2 cellular contexts compared by ENCODE assay signal in the genomic region with DNA sequence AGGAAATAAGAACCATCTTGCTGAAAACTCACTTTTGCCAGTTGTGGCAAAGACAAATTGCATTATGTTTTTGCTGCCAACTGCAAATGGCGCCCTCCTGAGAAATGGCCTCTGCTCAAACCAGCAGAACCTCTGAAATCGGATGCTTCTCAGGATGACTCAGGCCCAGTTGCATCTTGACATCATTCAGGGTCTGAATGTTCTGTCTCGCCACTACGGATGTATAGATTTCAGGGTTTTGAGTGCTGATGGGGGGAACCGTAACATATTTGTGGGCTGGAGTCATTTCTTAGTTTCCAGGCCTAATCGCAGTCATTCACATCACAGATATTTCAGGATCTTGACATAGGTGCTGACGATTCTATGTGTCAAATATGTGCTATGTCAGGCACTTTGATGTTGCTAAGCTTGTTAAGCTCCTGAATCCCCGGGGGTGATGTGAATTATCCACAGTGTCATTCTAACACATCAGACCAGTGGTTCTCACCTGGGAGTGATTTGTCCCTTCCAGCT.
TF ChIP-seq lines count a peak whose summit lies in the region.

No MANE protein-coding gene starts in this region.

TF ChIP-seq in K562, 482 proteins besides CTCF, POLR2A, EP300 and RAD21 (continued from another document):
- TF ChIP-seq, protein P1, sequence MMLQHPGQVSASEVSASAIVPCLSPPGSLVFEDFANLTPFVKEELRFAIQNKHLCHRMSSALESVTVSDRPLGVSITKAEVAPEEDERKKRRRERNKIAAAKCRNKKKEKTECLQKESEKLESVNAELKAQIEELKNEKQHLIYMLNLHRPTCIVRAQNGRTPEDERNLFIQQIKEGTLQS (IDR thresholded peaks at IDR 0.05): peak; percentile 76
- TF ChIP-seq, protein P1 (CRISPR knock-in tag; conservative IDR thresholded peaks at IDR 0.05): no peak
- no peak for TF ChIP-seq JUND (IDR thresholded peaks at IDR 0.05; ENCODE audit: borderline replicate concordance, low read depth, low read length)
- TF ChIP-seq JUND (tag; IDR thresholded peaks at IDR 0.05; ENCODE audit: borderline replicate concordance, low read depth, low read length): peak; percentile 35; the same call in 1 of the 3 replicates
- no peak for TF ChIP-seq TCFL5 (CRISPR knock-in tag; conservative IDR thresholded peaks at IDR 0.05)
- TF ChIP-seq, protein P2, sequence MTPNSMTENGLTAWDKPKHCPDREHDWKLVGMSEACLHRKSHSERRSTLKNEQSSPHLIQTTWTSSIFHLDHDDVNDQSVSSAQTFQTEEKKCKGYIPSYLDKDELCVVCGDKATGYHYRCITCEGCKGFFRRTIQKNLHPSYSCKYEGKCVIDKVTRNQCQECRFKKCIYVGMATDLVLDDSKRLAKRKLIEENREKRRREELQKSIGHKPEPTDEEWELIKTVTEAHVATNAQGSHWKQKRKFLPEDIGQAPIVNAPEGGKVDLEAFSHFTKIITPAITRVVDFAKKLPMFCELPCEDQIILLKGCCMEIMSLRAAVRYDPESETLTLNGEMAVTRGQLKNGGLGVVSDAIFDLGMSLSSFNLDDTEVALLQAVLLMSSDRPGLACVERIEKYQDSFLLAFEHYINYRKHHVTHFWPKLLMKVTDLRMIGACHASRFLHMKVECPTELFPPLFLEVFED (CRISPR knock-in tag; conservative IDR thresholded peaks at IDR 0.05): no peak
- no peak for TF ChIP-seq EZH2 (IDR thresholded peaks at IDR 0.05; ENCODE audit: borderline replicate concordance, low read depth, low read length)
- TF ChIP-seq C11orf30 (IDR thresholded peaks at IDR 0.05; ENCODE audit: low read depth): 0 out of 2 replicates have a peak, but pooled peaks have one; percentile 13
- TF ChIP-seq, protein P3, sequence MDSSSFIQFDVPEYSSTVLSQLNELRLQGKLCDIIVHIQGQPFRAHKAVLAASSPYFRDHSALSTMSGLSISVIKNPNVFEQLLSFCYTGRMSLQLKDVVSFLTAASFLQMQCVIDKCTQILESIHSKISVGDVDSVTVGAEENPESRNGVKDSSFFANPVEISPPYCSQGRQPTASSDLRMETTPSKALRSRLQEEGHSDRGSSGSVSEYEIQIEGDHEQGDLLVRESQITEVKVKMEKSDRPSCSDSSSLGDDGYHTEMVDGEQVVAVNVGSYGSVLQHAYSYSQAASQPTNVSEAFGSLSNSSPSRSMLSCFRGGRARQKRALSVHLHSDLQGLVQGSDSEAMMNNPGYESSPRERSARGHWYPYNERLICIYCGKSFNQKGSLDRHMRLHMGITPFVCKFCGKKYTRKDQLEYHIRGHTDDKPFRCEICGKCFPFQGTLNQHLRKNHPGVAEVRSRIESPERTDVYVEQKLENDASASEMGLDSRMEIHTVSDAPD (CRISPR knock-in tag; IDR thresholded peaks at IDR 0.05): no peak
- TF ChIP-seq CBX5 (IDR thresholded peaks at IDR 0.05; ENCODE audit: borderline replicate concordance, low read depth): no peak
- TF ChIP-seq, protein P4, sequence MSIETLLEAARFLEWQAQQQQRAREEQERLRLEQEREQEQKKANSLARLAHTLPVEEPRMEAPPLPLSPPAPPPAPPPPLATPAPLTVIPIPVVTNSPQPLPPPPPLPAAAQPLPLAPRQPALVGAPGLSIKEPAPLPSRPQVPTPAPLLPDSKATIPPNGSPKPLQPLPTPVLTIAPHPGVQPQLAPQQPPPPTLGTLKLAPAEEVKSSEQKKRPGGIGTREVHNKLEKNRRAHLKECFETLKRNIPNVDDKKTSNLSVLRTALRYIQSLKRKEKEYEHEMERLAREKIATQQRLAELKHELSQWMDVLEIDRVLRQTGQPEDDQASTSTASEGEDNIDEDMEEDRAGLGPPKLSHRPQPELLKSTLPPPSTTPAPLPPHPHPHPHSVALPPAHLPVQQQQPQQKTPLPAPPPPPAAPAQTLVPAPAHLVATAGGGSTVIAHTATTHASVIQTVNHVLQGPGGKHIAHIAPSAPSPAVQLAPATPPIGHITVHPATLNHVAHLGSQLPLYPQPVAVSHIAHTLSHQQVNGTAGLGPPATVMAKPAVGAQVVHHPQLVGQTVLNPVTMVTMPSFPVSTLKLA (conservative IDR thresholded peaks at IDR 0.05): no peak
- TF ChIP-seq, protein P5, sequence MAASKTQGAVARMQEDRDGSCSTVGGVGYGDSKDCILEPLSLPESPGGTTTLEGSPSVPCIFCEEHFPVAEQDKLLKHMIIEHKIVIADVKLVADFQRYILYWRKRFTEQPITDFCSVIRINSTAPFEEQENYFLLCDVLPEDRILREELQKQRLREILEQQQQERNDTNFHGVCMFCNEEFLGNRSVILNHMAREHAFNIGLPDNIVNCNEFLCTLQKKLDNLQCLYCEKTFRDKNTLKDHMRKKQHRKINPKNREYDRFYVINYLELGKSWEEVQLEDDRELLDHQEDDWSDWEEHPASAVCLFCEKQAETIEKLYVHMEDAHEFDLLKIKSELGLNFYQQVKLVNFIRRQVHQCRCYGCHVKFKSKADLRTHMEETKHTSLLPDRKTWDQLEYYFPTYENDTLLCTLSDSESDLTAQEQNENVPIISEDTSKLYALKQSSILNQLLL (CRISPR knock-in tag; IDR thresholded peaks at IDR 0.05; ENCODE audit: borderline replicate concordance): no peak
- no peak for TF ChIP-seq SMARCA5 (IDR thresholded peaks at IDR 0.05)
- no peak for TF ChIP-seq ZKSCAN1 (IDR thresholded peaks at IDR 0.05; ENCODE audit: low read depth, low read length)
- TF ChIP-seq RFX5 (IDR thresholded peaks at IDR 0.05; ENCODE audit: low read depth, low read length): no peak
- TF ChIP-seq, protein P6, sequence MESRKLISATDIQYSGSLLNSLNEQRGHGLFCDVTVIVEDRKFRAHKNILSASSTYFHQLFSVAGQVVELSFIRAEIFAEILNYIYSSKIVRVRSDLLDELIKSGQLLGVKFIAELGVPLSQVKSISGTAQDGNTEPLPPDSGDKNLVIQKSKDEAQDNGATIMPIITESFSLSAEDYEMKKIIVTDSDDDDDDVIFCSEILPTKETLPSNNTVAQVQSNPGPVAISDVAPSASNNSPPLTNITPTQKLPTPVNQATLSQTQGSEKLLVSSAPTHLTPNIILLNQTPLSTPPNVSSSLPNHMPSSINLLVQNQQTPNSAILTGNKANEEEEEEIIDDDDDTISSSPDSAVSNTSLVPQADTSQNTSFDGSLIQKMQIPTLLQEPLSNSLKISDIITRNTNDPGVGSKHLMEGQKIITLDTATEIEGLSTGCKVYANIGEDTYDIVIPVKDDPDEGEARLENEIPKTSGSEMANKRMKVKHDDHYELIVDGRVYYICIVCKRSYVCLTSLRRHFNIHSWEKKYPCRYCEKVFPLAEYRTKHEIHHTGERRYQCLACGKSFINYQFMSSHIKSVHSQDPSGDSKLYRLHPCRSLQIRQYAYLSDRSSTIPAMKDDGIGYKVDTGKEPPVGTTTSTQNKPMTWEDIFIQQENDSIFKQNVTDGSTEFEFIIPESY (CRISPR knock-in tag; IDR thresholded peaks at IDR 0.05): no peak
- TF ChIP-seq JUN (IDR thresholded peaks at IDR 0.05; ENCODE audit: borderline replicate concordance, low read depth, low read length): no peak
- TF ChIP-seq JUN (CRISPR knock-in tag; IDR thresholded peaks at IDR 0.05; ENCODE audit: borderline replicate concordance): no peak

TF ChIP-seq in GM23338, 12 proteins besides CTCF, POLR2A, EP300 and RAD21:
- TF ChIP-seq, protein P7, sequence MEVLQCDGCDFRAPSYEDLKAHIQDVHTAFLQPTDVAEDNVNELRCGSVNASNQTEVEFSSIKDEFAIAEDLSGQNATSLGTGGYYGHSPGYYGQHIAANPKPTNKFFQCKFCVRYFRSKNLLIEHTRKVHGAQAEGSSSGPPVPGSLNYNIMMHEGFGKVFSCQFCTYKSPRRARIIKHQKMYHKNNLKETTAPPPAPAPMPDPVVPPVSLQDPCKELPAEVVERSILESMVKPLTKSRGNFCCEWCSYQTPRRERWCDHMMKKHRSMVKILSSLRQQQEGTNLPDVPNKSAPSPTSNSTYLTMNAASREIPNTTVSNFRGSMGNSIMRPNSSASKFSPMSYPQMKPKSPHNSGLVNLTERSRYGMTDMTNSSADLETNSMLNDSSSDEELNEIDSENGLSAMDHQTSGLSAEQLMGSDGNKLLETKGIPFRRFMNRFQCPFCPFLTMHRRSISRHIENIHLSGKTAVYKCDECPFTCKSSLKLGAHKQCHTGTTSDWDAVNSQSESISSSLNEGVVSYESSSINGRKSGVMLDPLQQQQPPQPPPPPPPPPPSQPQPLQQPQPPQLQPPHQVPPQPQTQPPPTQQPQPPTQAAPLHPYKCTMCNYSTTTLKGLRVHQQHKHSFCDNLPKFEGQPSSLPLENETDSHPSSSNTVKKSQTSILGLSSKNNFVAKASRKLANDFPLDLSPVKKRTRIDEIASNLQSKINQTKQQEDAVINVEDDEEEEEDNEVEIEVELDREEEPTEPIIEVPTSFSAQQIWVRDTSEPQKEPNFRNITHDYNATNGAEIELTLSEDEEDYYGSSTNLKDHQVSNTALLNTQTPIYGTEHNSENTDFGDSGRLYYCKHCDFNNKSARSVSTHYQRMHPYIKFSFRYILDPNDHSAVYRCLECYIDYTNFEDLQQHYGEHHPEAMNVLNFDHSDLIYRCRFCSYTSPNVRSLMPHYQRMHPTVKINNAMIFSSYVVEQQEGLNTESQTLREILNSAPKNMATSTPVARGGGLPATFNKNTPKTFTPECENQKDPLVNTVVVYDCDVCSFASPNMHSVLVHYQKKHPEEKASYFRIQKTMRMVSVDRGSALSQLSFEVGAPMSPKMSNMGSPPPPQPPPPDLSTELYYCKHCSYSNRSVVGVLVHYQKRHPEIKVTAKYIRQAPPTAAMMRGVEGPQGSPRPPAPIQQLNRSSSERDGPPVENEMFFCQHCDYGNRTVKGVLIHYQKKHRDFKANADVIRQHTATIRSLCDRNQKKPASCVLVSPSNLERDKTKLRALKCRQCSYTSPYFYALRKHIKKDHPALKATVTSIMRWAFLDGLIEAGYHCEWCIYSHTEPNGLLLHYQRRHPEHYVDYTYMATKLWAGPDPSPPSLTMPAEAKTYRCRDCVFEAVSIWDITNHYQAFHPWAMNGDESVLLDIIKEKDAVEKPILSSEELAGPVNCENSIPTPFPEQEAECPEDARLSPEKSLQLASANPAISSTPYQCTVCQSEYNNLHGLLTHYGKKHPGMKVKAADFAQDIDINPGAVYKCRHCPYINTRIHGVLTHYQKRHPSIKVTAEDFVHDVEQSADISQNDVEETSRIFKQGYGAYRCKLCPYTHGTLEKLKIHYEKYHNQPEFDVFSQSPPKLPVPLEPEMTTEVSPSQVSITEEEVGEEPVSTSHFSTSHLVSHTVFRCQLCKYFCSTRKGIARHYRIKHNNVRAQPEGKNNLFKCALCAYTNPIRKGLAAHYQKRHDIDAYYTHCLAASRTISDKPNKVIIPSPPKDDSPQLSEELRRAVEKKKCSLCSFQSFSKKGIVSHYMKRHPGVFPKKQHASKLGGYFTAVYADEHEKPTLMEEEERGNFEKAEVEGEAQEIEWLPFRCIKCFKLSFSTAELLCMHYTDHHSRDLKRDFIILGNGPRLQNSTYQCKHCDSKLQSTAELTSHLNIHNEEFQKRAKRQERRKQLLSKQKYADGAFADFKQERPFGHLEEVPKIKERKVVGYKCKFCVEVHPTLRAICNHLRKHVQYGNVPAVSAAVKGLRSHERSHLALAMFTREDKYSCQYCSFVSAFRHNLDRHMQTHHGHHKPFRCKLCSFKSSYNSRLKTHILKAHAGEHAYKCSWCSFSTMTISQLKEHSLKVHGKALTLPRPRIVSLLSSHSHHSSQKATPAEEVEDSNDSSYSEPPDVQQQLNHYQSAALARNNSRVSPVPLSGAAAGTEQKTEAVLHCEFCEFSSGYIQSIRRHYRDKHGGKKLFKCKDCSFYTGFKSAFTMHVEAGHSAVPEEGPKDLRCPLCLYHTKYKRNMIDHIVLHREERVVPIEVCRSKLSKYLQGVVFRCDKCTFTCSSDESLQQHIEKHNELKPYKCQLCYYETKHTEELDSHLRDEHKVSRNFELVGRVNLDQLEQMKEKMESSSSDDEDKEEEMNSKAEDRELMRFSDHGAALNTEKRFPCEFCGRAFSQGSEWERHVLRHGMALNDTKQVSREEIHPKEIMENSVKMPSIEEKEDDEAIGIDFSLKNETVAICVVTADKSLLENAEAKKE (CRISPR knock-in tag; IDR thresholded peaks at IDR 0.05): no peak
- TF ChIP-seq, protein P8, sequence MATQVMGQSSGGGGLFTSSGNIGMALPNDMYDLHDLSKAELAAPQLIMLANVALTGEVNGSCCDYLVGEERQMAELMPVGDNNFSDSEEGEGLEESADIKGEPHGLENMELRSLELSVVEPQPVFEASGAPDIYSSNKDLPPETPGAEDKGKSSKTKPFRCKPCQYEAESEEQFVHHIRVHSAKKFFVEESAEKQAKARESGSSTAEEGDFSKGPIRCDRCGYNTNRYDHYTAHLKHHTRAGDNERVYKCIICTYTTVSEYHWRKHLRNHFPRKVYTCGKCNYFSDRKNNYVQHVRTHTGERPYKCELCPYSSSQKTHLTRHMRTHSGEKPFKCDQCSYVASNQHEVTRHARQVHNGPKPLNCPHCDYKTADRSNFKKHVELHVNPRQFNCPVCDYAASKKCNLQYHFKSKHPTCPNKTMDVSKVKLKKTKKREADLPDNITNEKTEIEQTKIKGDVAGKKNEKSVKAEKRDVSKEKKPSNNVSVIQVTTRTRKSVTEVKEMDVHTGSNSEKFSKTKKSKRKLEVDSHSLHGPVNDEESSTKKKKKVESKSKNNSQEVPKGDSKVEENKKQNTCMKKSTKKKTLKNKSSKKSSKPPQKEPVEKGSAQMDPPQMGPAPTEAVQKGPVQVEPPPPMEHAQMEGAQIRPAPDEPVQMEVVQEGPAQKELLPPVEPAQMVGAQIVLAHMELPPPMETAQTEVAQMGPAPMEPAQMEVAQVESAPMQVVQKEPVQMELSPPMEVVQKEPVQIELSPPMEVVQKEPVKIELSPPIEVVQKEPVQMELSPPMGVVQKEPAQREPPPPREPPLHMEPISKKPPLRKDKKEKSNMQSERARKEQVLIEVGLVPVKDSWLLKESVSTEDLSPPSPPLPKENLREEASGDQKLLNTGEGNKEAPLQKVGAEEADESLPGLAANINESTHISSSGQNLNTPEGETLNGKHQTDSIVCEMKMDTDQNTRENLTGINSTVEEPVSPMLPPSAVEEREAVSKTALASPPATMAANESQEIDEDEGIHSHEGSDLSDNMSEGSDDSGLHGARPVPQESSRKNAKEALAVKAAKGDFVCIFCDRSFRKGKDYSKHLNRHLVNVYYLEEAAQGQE (IDR thresholded peaks at IDR 0.05; ENCODE audit: unreplicated experiment): no peak
- TF ChIP-seq CREB1 (CRISPR knock-in tag; IDR thresholded peaks at IDR 0.05; ENCODE audit: low read depth): no peak
- TF ChIP-seq, protein P9, sequence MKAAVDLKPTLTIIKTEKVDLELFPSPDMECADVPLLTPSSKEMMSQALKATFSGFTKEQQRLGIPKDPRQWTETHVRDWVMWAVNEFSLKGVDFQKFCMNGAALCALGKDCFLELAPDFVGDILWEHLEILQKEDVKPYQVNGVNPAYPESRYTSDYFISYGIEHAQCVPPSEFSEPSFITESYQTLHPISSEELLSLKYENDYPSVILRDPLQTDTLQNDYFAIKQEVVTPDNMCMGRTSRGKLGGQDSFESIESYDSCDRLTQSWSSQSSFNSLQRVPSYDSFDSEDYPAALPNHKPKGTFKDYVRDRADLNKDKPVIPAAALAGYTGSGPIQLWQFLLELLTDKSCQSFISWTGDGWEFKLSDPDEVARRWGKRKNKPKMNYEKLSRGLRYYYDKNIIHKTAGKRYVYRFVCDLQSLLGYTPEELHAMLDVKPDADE (IDR thresholded peaks at IDR 0.05): no peak
- no peak for TF ChIP-seq EZH2 (IDR thresholded peaks at IDR 0.05; ENCODE audit: low read depth, unreplicated experiment)
- no peak for TF ChIP-seq EZH2phosphoT487 (IDR thresholded peaks at IDR 0.05; ENCODE audit: unreplicated experiment)
- no peak for TF ChIP-seq ZNF331 (CRISPR knock-in tag; IDR thresholded peaks at IDR 0.05; ENCODE audit: low read depth)
- TF ChIP-seq JUNB (IDR thresholded peaks at IDR 0.05; ENCODE audit: unreplicated experiment): no peak
- TF ChIP-seq ZNF114 (CRISPR knock-in tag; IDR thresholded peaks at IDR 0.05): no peak
- no peak for TF ChIP-seq NANOG (IDR thresholded peaks at IDR 0.05; ENCODE audit: borderline replicate concordance)
- TF ChIP-seq STAT1 (IDR thresholded peaks at IDR 0.05; ENCODE audit: unreplicated experiment): no peak
- TF ChIP-seq POLR2AphosphoS5 (IDR thresholded peaks at IDR 0.05; ENCODE audit: low read depth): no peak
